In genomic region chr1:181010789-181011188, GRCh38 we compare ENCODE assay signal across 19 cellular contexts. TPM values are rescaled to one million over a fixed set of nuclear protein-coding genes. Genes with fewer than 3 reads are reported as not detected.
DNase-seq lines count a peak whose midpoint lies in the region; ATAC-seq and TF ChIP-seq lines count a peak whose summit lies in the region.
"Had no signal": no experiment of that assay in that cellular context is flagged by ENCODE, and none has a peak within 500 bp of the region (broad histone marks: within the 10 kb centered on the region; RNA-seq: fewer than 3 reads in every experiment).

No MANE protein-coding gene starts in this region.

- H3K27me3 ChIP-seq in CD8-positive, alpha-beta T cell (ENCODE audit: insufficient read depth, low read length) = no peaks in the 10 kb centered on the region
- no peaks in the 10 kb centered on the region for H3K27me3 ChIP-seq in sigmoid colon
- H3K27me3 ChIP-seq in right lobe of liver = no peaks in the 10 kb centered on the region
- H3K27me3 ChIP-seq: BE2C, spleen, stomach had no signal

- POLR2A ChIA-PET in CD8-positive, alpha-beta T cell (lab: Charles Lee) = interaction anchor here (1.0 kb wide), 1 partner anchor 11 kb away, joined by 3 read pairs; no protein-coding TSS in a partner anchor

- H3K27ac Mint-ChIP-seq in CD8-positive, alpha-beta T cell = peak overlapping the region; percentile 32
- H3K27ac Mint-ChIP-seq: activated CD4-positive, alpha-beta T cell treated with anti-CD3 and anti-CD28 coated beads, Interleukin-2, amount 10 ng/mL, durations not matched to agents 24 days and 14 days; activated naive CD8-positive, alpha-beta T cell; activated T-cell treated with anti-CD3 and anti-CD28 coated beads, Interleukin-2, amount 50 U/mL, for 24 hours; nephron progenitor cell had no signal

- H3K36me3 Mint-ChIP-seq in CD8-positive, alpha-beta T cell = peaks cover 18% of the 10 kb centered on the region

- TF ChIP-seq POLR2A in sigmoid colon (IDR thresholded peaks at IDR 0.05) = no peak
- TF ChIP-seq POLR2A in right lobe of liver (IDR thresholded peaks at IDR 0.05) = no peak

- no peak for ATAC-seq in CD8-positive, alpha-beta T cell
- ATAC-seq in HG03095 (IDR thresholded peaks at IDR 0.05; ENCODE audit: unreplicated experiment) = no peak
- ATAC-seq in right lobe of liver = no peak

- H3K4me1 Mint-ChIP-seq in CD8-positive, alpha-beta T cell (ENCODE audit: low read depth) = peaks cover 52% of the 10 kb centered on the region
- H3K4me1 Mint-ChIP-seq: nephron progenitor cell had no signal

- intact Hi-C loops in CD8-positive, alpha-beta T cell (cut with DNase I, micrococcal nuclease) = no loop called here
- intact Hi-C loops in sigmoid colon (cut with DNase I) = no loop called here
- intact Hi-C loops in right lobe of liver (cut with DNase I) = no loop called here

- H3K4me3 ChIP-seq in CD8-positive, alpha-beta T cell (ENCODE audit: low read depth, low read length) = no peak overlapping the region
- no peak overlapping the region for H3K4me3 ChIP-seq in foreskin fibroblast (ENCODE audit: low read depth in 1 of 2, low read length in 2 of 2)
- no peak overlapping the region for H3K4me3 ChIP-seq in sigmoid colon
- no peak overlapping the region for H3K4me3 ChIP-seq in right lobe of liver
- H3K4me3 ChIP-seq: coronary artery, spleen, stomach had no signal

- H3K9me3 ChIP-seq in CD8-positive, alpha-beta T cell (ENCODE audit: low read length) = no peaks in the 10 kb centered on the region
- no peaks in the 10 kb centered on the region for H3K9me3 ChIP-seq in sigmoid colon
- no peaks in the 10 kb centered on the region for H3K9me3 ChIP-seq in right lobe of liver
- H3K9me3 ChIP-seq: BE2C, spleen, stomach had no signal

- no peaks in the 10 kb centered on the region for H3K27me3 Mint-ChIP-seq in CD8-positive, alpha-beta T cell (ENCODE audit: low read depth)
- H3K27me3 Mint-ChIP-seq: activated CD4-positive, alpha-beta T cell treated with anti-CD3 and anti-CD28 coated beads, Interleukin-2, amount 10 ng/mL, durations not matched to agents 24 days and 14 days; activated naive CD8-positive, alpha-beta T cell; activated T-cell treated with anti-CD3 and anti-CD28 coated beads, Interleukin-2, amount 50 U/mL, for 24 hours had no signal

- TF ChIP-seq EP300 in sigmoid colon (IDR thresholded peaks at IDR 0.05) = no peak

- CTCF ChIA-PET in CD8-positive, alpha-beta T cell (lab: Charles Lee) = no interaction called here

- H3K36me3 ChIP-seq in CD8-positive, alpha-beta T cell (ENCODE audit: insufficient read depth, low read length) = no peaks in the 10 kb centered on the region
- H3K36me3 ChIP-seq in sigmoid colon (no peaks in the 10 kb centered on the region), right lobe of liver (no peaks in the 10 kb centered on the region)
- H3K36me3 ChIP-seq: BE2C, stomach had no signal

- no peaks in the 10 kb centered on the region for H3K9me3 Mint-ChIP-seq in CD8-positive, alpha-beta T cell
- H3K9me3 Mint-ChIP-seq: activated CD4-positive, alpha-beta T cell treated with anti-CD3 and anti-CD28 coated beads, Interleukin-2, amount 10 ng/mL, durations not matched to agents 24 days and 14 days; activated T-cell treated with anti-CD3 and anti-CD28 coated beads, Interleukin-2, amount 50 U/mL, for 24 hours; nephron progenitor cell had no signal

- TF ChIP-seq CTCF in CD8-positive, alpha-beta T cell (IDR thresholded peaks at IDR 0.05) = no peak
- TF ChIP-seq CTCF in foreskin fibroblast (IDR thresholded peaks at IDR 0.05; ENCODE audit: low read depth, low read length) = no peak
- TF ChIP-seq CTCF in sigmoid colon (IDR thresholded peaks at IDR 0.05) = no peak
- TF ChIP-seq CTCF in right lobe of liver (IDR thresholded peaks at IDR 0.05) = no peak

- H3K4me1 ChIP-seq in CD8-positive, alpha-beta T cell (ENCODE audit: insufficient read depth, low read length) = peaks cover 24% of the 10 kb centered on the region
- H3K4me1 ChIP-seq in sigmoid colon (peaks cover 0 to 34% (median 22%) of the 10 kb centered on the region in 4 donors), right lobe of liver (no peaks in the 10 kb centered on the region)
- H3K4me1 ChIP-seq: BE2C had no signal

- no peak overlapping the region for H3K27ac ChIP-seq in CD8-positive, alpha-beta T cell (ENCODE audit: low read depth, low read length)
- H3K27ac ChIP-seq in sigmoid colon (peak overlapping the region in 3 of 4 donors; percentile 33 to 76 (median 39)), right lobe of liver (no peak overlapping the region)

- H3K4me3 Mint-ChIP-seq in CD8-positive, alpha-beta T cell = no peak overlapping the region
- H3K4me3 Mint-ChIP-seq: activated CD4-positive, alpha-beta T cell treated with anti-CD3 and anti-CD28 coated beads, Interleukin-2, amount 10 ng/mL, durations not matched to agents 24 days and 14 days; activated naive CD8-positive, alpha-beta T cell; activated T-cell treated with anti-CD3 and anti-CD28 coated beads, Interleukin-2, amount 50 U/mL, for 24 hours; nephron progenitor cell had no signal

- no peak for DNase-seq in CD8-positive, alpha-beta T cell
- DNase-seq in amniotic epithelial cell (ENCODE audit: low read depth) (peak; percentile 56), foreskin fibroblast (peak; percentile 20 to 59), sigmoid colon (no peak), T-helper 2 cell (no peak), amygdala (lab: John Stamatoyannopoulos, UW) (no peak), right lobe of liver (no peak)
- DNase-seq: activated CD4-positive, alpha-beta T cell treated with anti-CD3 and anti-CD28 coated beads, Interleukin-2, amount 10 ng/mL, durations not matched to agents 24 days and 14 days; activated T-cell treated with anti-CD3 and anti-CD28 coated beads, Interleukin-2, amount 50 U/mL, for 24 hours; BE2C; DMS53; NCI-H2029; NCI-H82; nephron progenitor cell; spleen; stomach had no signal

RNA-seq across cellular contexts. Expression of gene STX6, which starts 11.9 kb away (rescaled TPM):
- 1 to 10 TPM; 4.9 to 5.2 TPM for total RNA-seq in CD8-positive, alpha-beta T cell
- total RNA-seq in sigmoid colon (10 to 100 TPM in 3 of 4 donors, 1 to 10 TPM in 1; 9.9 to 15.5 (median 13.8) TPM), right lobe of liver (1 to 10 TPM; 2.8 to 6.9 (median 5.0) TPM)
- polyA plus RNA-seq in sigmoid colon = 1 to 10 TPM; 6.0 to 10.0 (median 8.6) TPM

RNA-seq across cellular contexts. Expression of gene MR1, which starts 23.0 kb away (rescaled TPM):
- 10 to 100 TPM; 15.4 to 16.0 TPM for total RNA-seq in CD8-positive, alpha-beta T cell
- 10 to 100 TPM; 10.3 to 12.2 (median 11.0) TPM for total RNA-seq in sigmoid colon
- polyA plus RNA-seq in sigmoid colon = 1 to 10 TPM; 1.8 to 8.4 (median 3.2) TPM
- 10 to 100 TPM in 1 of 6 experiments, 1 to 10 TPM in 5; 5.6 to 11.6 (median 6.6) TPM for total RNA-seq in right lobe of liver

Comparison
In these comparisons a context has a peak if more than half of its experiments do, and no peak if none do; other contexts are left out.
1. DNase-seq: peak in amniotic epithelial cell (single experiment) and foreskin fibroblast (2 of 2); none in CD8-positive, alpha-beta T cell (0 of 7), sigmoid colon (single experiment), T-helper 2 cell (0 of 5), amygdala (0 of 56) and right lobe of liver (0 of 3).
2. H3K27ac ChIP-seq: peak in sigmoid colon (3 of 4); none in CD8-positive, alpha-beta T cell (single experiment) and right lobe of liver (0 of 3).